Comparison of ENCODE assay signal across 13 cellular contexts in genomic region chr12:110733089-110733715, GRCh38. TPM values are rescaled to one million over a fixed set of nuclear protein-coding genes. Genes with fewer than 3 reads are reported as not detected.
DNase-seq lines count a peak whose midpoint lies in the region; ATAC-seq and TF ChIP-seq lines count a peak whose summit lies in the region.
"Had no signal": no experiment of that assay in that cellular context is flagged by ENCODE, and none has a peak within 500 bp of the region (broad histone marks: within the 10 kb centered on the region; RNA-seq: fewer than 3 reads in every experiment).

No MANE protein-coding gene starts in this region.

- H3K9me3 Mint-ChIP-seq in CD4-positive, alpha-beta memory T cell: no peaks in the 10 kb centered on the region
- no peaks in the 10 kb centered on the region for H3K9me3 Mint-ChIP-seq in effector memory CD8-positive, alpha-beta T cell
- H3K9me3 Mint-ChIP-seq in neural crest cell: no peaks in the 10 kb centered on the region
- H3K9me3 Mint-ChIP-seq: activated CD4-positive, alpha-beta T cell treated with anti-CD3 and anti-CD28 coated beads, Interleukin-2, amount 10 ng/mL, durations not matched to agents 24 days and 14 days; stimulated activated naive CD8-positive, alpha-beta T cell treated with anti-CD3 and anti-CD28 coated beads, Interleukin-15, Interleukin-2, amounts not matched to agents 100 ng/mL and 50 ng/mL, for 24 hours had no signal

- H3K27ac Mint-ChIP-seq in CD4-positive, alpha-beta memory T cell: peak overlapping the region; percentile 8 to 79 (median 32)
- peak overlapping the region; percentile 64 to 86 for H3K27ac Mint-ChIP-seq in effector memory CD8-positive, alpha-beta T cell
- H3K27ac Mint-ChIP-seq in neural crest cell (ENCODE audit: unreplicated experiment): peak overlapping the region; percentile 68

- H3K4me3 Mint-ChIP-seq in CD4-positive, alpha-beta memory T cell: peak overlapping the region in 7 of 8 donors; percentile 38 to 82 (median 71)
- H3K4me3 Mint-ChIP-seq in effector memory CD8-positive, alpha-beta T cell: peak overlapping the region; percentile 43 to 49
- no peak overlapping the region for H3K4me3 Mint-ChIP-seq in neural crest cell
- H3K4me3 Mint-ChIP-seq: stimulated activated naive CD8-positive, alpha-beta T cell treated with anti-CD3 and anti-CD28 coated beads, Interleukin-15, Interleukin-2, amounts not matched to agents 100 ng/mL and 50 ng/mL, for 24 hours had no signal

- no peak for ATAC-seq in effector memory CD8-positive, alpha-beta T cell (replicated peaks)

- no peak overlapping the region for H3K4me3 ChIP-seq in CD4-positive, alpha-beta memory T cell (ENCODE audit: low read length in 2 of 2)
- H3K4me3 ChIP-seq in Loucy (ENCODE audit: low read length, poor library complexity, severe bottlenecking): peak overlapping the region; percentile 51

- no peaks in the 10 kb centered on the region for H3F3A ChIP-seq in Loucy (ENCODE audit: low read depth)

- peak overlapping the region; percentile 24 for H3K9ac ChIP-seq in Loucy (ENCODE audit: low read depth, low read length, poor library complexity, severe bottlenecking)

- H2AFZ ChIP-seq in Loucy (ENCODE audit: low read length): no peak overlapping the region

- H3K9me3 ChIP-seq in CD4-positive, alpha-beta memory T cell (ENCODE audit: control insufficient read depth in 1 of 2, low read length in 2 of 2): no peaks in the 10 kb centered on the region
- no peaks in the 10 kb centered on the region for H3K9me3 ChIP-seq in Loucy (ENCODE audit: insufficient read depth, low read depth, low read length)

- H3K9me2 ChIP-seq in Loucy (replicated peaks; ENCODE audit: low read depth, low read length): no peaks in the 10 kb centered on the region

- POLR2A ChIA-PET in CD4-positive, alpha-beta memory T cell (lab: Charles Lee; ENCODE audit: partially characterized antibody): interaction anchor here (0.6 kb wide), 1 partner anchor 43 kb away, joined by 4 read pairs; no protein-coding TSS in a partner anchor

- H3K4me1 Mint-ChIP-seq in CD4-positive, alpha-beta memory T cell: peaks cover 44 to 90% (median 69%) of the 10 kb centered on the region in 4 donors
- peaks cover 36 to 69% of the 10 kb centered on the region in 2 donors for H3K4me1 Mint-ChIP-seq in effector memory CD8-positive, alpha-beta T cell (ENCODE audit: low read depth in 2 of 2)
- H3K4me1 Mint-ChIP-seq in neural crest cell: peaks cover 37% of the 10 kb centered on the region

- H3K4me2 ChIP-seq in Loucy (ENCODE audit: low read depth, low read length, poor library complexity, severe bottlenecking): peak overlapping the region; percentile 82

- intact Hi-C loops in CD4-positive, alpha-beta memory T cell (cut with micrococcal nuclease): no loop called here

- peaks cover 98% of the 10 kb centered on the region for H4K20me1 ChIP-seq in Loucy (ENCODE audit: insufficient read depth, low read length, poor library complexity, severe bottlenecking)

- no peak for DNase-seq in CD4-positive, alpha-beta memory T cell
- DNase-seq in effector memory CD8-positive, alpha-beta T cell: no peak
- DNase-seq in neural crest cell (ENCODE audit: low read depth, low spot score) (no peak), GM19240 (ENCODE audit: insufficient read length, low spot score) (no peak), amniotic stem cell (lab: John Stamatoyannopoulos, UW) (no peak), SHP77 treated with DMSO at 0.1 percent for 48 hours (lab: John Stamatoyannopoulos, UW) (no peak), NCI-H1092 (lab: John Stamatoyannopoulos, UW) (no peak)
- DNase-seq: activated CD4-positive, alpha-beta T cell treated with anti-CD3 and anti-CD28 coated beads, Interleukin-2, amount 10 ng/mL, durations not matched to agents 24 days and 14 days; NCI-H2081 treated with DMSO at 0.1 percent for 48 hours; stimulated activated CD4-positive, alpha-beta T cell treated with anti-CD3 and anti-CD28 coated beads, Interleukin-12 subunit alpha, Interleukin-12 subunit beta, amount 100 ng/mL, for 4 hours had no signal

- peaks cover 33 to 64% of the 10 kb centered on the region in 2 donors for H3K36me3 Mint-ChIP-seq in CD4-positive, alpha-beta memory T cell
- H3K36me3 Mint-ChIP-seq in effector memory CD8-positive, alpha-beta T cell (ENCODE audit: insufficient read depth): peaks cover 74% of the 10 kb centered on the region
- peaks cover 9% of the 10 kb centered on the region for H3K36me3 Mint-ChIP-seq in neural crest cell (ENCODE audit: low read depth)

- peaks cover 95% of the 10 kb centered on the region for H3K4me1 ChIP-seq in CD4-positive, alpha-beta memory T cell (ENCODE audit: insufficient read depth, low read length)
- H3K4me1 ChIP-seq in Loucy (ENCODE audit: insufficient read depth, low read length, poor library complexity, severe bottlenecking): peaks cover 63% of the 10 kb centered on the region

- no peaks in the 10 kb centered on the region for H3K27me3 Mint-ChIP-seq in CD4-positive, alpha-beta memory T cell
- H3K27me3 Mint-ChIP-seq in effector memory CD8-positive, alpha-beta T cell: no peaks in the 10 kb centered on the region
- no peaks in the 10 kb centered on the region for H3K27me3 Mint-ChIP-seq in neural crest cell (ENCODE audit: low read depth)
- H3K27me3 Mint-ChIP-seq: activated CD4-positive, alpha-beta T cell treated with anti-CD3 and anti-CD28 coated beads, Interleukin-2, amount 10 ng/mL, durations not matched to agents 24 days and 14 days; brain; stimulated activated naive CD8-positive, alpha-beta T cell treated with anti-CD3 and anti-CD28 coated beads, Interleukin-15, Interleukin-2, amounts not matched to agents 100 ng/mL and 50 ng/mL, for 24 hours had no signal

- CTCF ChIA-PET in CD4-positive, alpha-beta memory T cell (lab: Charles Lee; ENCODE audit: partially characterized antibody): interaction anchor here (0.5 kb wide), 1 partner anchor 301 kb away, joined by 3 read pairs; no protein-coding TSS in a partner anchor

- peak overlapping the region; percentile 18 for H3K27ac ChIP-seq in CD4-positive, alpha-beta memory T cell (ENCODE audit: low read depth, low read length)

- H3K36me3 ChIP-seq in CD4-positive, alpha-beta memory T cell (ENCODE audit: insufficient read depth, low read length): peaks cover 40% of the 10 kb centered on the region
- H3K36me3 ChIP-seq in Loucy (ENCODE audit: insufficient read depth, low read length): peaks cover 62% of the 10 kb centered on the region

- H3K79me2 ChIP-seq in Loucy (ENCODE audit: insufficient read depth, low read length): peaks cover 100% of the 10 kb centered on the region

- TF ChIP-seq CTCF in Loucy (conservative IDR thresholded peaks at IDR 0.05; ENCODE audit: low read length) (no peak), neural crest cell (conservative IDR thresholded peaks at IDR 0.05) (no peak)

- H3K27me3 ChIP-seq in CD4-positive, alpha-beta memory T cell (ENCODE audit: insufficient read depth, low read length): no peaks in the 10 kb centered on the region
- H3K27me3 ChIP-seq in Loucy (ENCODE audit: insufficient read depth, low read length, poor library complexity, severe bottlenecking): no peaks in the 10 kb centered on the region

RNA-seq across cellular contexts. Expression of gene PPP1CC, which starts 9.5 kb away (rescaled TPM):
- 100 to 1,000 TPM; 147 to 168 TPM for total RNA-seq in CD4-positive, alpha-beta memory T cell
- polyA plus RNA-seq in CD4-positive, alpha-beta memory T cell: 100 to 1,000 TPM; 140 to 216 TPM
- total RNA-seq in neural crest cell: 288 and 293 TPM in 2 replicates

RNA-seq across cellular contexts. Expression of gene HVCN1, which starts 44.3 kb away (rescaled TPM):
- 1 to 10 TPM; 6.4 to 7.8 TPM for total RNA-seq in CD4-positive, alpha-beta memory T cell
- polyA plus RNA-seq in CD4-positive, alpha-beta memory T cell: 10 to 100 TPM in 1 of 2 donors, 1 to 10 TPM in 1; 7.4 to 16.4 TPM
- total RNA-seq in neural crest cell: 3.8 and 4.9 TPM in 2 replicates
